5 cellular contexts compared by ENCODE assay signal in the genomic region with DNA sequence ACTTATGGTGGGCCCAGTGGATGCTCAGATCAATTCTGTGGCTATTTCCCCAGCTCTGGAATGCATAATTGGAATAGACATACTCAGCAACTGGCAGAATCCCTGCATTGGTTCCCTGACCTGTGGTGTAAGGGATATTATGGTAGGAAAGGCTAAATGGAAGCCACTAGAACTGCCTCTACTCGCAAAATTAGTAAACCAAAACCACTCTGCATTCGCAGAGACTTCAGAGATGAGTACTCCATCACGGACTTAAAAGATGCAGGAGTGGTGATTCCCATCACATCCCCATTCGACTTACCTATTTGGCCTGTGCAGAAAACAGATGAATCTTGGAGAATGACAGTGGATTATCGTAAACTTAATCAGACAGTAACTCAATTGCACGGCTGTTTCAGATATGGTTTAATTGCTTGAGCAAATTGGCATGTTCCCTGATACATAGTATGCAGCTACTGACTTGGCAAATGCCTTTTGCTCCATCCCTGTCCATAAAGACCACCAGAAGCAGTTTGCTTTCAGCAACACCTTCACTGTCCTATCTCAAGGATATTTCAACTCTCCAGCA. TPM values are rescaled to one million over a fixed set of nuclear protein-coding genes. Genes with fewer than 3 reads are reported as not detected.
DNase-seq lines count a peak whose midpoint lies in the region; ATAC-seq, FAIRE-seq and TF ChIP-seq lines count a peak whose summit lies in the region.
"Not testable (repeated sequence)": the region's sequence is repeated elsewhere in the genome, so short reads cannot be mapped to it uniquely, and the experiment has no call there.

No MANE protein-coding gene starts in this region.

- in situ Hi-C loops in GM12878 (cut with MboI) = not testable (repeated sequence)

- not testable (repeated sequence) for DNase-seq in GM12891 (ENCODE audit: insufficient read length, low spot score); GM12878 (ENCODE audit: low read depth, low spot score)
- peak; percentile 73 for DNase-seq in SK-N-DZ (ENCODE audit: low spot score)
- peak in 1 of 2 donors; percentile 6 for DNase-seq in activated T-cell treated with anti-CD3 and anti-CD28 coated beads, Interleukin-2, amount 50 U/mL, for 72 hours

- CTCF ChIA-PET in GM12878 (lab: Yijun Ruan, JAX) = interaction anchor here (0.7 to 1.3 kb wide), 3 partner anchors 9 to 24 kb away, joined by 3 read pairs; no protein-coding TSS in a partner anchor

- SMC1A ChIA-PET in GM12878 (lab: Charles Lee; ENCODE audit: uncharacterized antibody, unreplicated experiment) = interaction anchor here (0.5 to 1.0 kb wide), 4 partner anchors 13 to 517 kb away, joined by 3 to 4 read pairs (median 3); no protein-coding TSS in a partner anchor

- not testable (repeated sequence) for H3K27me3 Mint-ChIP-seq in activated T-cell treated with anti-CD3 and anti-CD28 coated beads, Interleukin-2, amount 50 U/mL, for 72 hours (ENCODE audit: low read depth)

- not testable (repeated sequence) for H3K4me3 ChIP-seq in GM12878

- POLR2A ChIA-PET in GM12878 (lab: Charles Lee) = interaction anchor here (0.7 kb wide), 1 partner anchor 521 kb away, joined by 3 read pairs; no protein-coding TSS in a partner anchor

- H3K9ac ChIP-seq in GM12878 (ENCODE audit: control insufficient read depth, insufficient read depth, low read length) = not testable (repeated sequence)

- 19% methylated on average over 6 of the region's 6 CpGs for WGBS in GM12878 (ENCODE audit: insufficient coverage, insufficient replicate concordance, low lambda C conversion rate, missing lambda C conversion rate)

- not testable (repeated sequence) for H3K9me3 Mint-ChIP-seq in activated T-cell treated with anti-CD3 and anti-CD28 coated beads, Interleukin-2, amount 50 U/mL, for 72 hours

- not testable (repeated sequence) for ATAC-seq in SK-N-SH treated with all-trans-retinoic acid at 6 μM for 48 hours, GM12878
- ATAC-seq in activated T-cell treated with anti-CD3 and anti-CD28 coated beads, Interleukin-2, amount 50 U/mL, for 72 hours (replicated peaks in 1 of 2) = peak; percentile 40 to 49

- peaks cover 13% of the 10 kb centered on the region for H3K4me1 Mint-ChIP-seq in activated T-cell treated with anti-CD3 and anti-CD28 coated beads, Interleukin-2, amount 50 U/mL, for 72 hours (ENCODE audit: low read depth)

- FAIRE-seq in GM12891 (lab: Jason Lieb, UNC) = peak; percentile 79
- FAIRE-seq in GM12878 (lab: Jason Lieb, UNC) = not testable (repeated sequence)

- H3K27ac Mint-ChIP-seq in activated T-cell treated with anti-CD3 and anti-CD28 coated beads, Interleukin-2, amount 50 U/mL, for 72 hours = not testable (repeated sequence)

- H3K4me2 ChIP-seq in GM12878 (ENCODE audit: control insufficient read depth, insufficient read depth) = not testable (repeated sequence)

- intact Hi-C loops in GM12878 (cut with micrococcal nuclease; ENCODE audit: unreplicated experiment) = not testable (repeated sequence)

- not testable (repeated sequence) for H3K36me3 ChIP-seq in GM12878 (ENCODE audit: control insufficient read depth in 2 of 2, insufficient read depth in 2 of 2, low read length in 1 of 2)

- H3K27ac ChIP-seq in GM12878 (ENCODE audit: control insufficient read depth, insufficient read depth) = not testable (repeated sequence)

- RAD21 ChIA-PET in GM12878 (lab: Charles Lee; ENCODE audit: unreplicated experiment) = not testable (repeated sequence)

- TF ChIP-seq CTCF in GM12878 (IDR thresholded peaks at IDR 0.05 in 2 of 3, conservative IDR thresholded peaks at IDR 0.05 in 1 of 3; ENCODE audit: control insufficient read depth in 2 of 3, extremely low read depth in 1 of 3, insufficient read depth in 1 of 3, low read depth in 3 of 3, low read length in 3 of 3) = not testable (repeated sequence)

- H3K4me1 ChIP-seq in GM12878 (ENCODE audit: control insufficient read depth, insufficient read depth, low read length) = not testable (repeated sequence)

- H3K9me3 ChIP-seq in GM12878 (replicated peaks; ENCODE audit: control insufficient read depth, insufficient read depth, low read length) = not testable (repeated sequence)

- not testable (repeated sequence) for TF ChIP-seq POLR2A in GM12891 (IDR thresholded peaks at IDR 0.05; ENCODE audit: low read depth, low read length); GM12878 (IDR thresholded peaks at IDR 0.05; ENCODE audit: low read depth, low read length)

- not testable (repeated sequence) for TF ChIP-seq RAD21 in GM12878 (IDR thresholded peaks at IDR 0.05; ENCODE audit: insufficient read depth, low read depth, low read length)

- not testable (repeated sequence) for TF ChIP-seq EP300 in GM12878 (IDR thresholded peaks at IDR 0.05; ENCODE audit: borderline replicate concordance in 1 of 2, control insufficient read depth in 1 of 2, low read depth in 2 of 2, low read length in 2 of 2)

- H3K79me2 ChIP-seq in GM12878 (ENCODE audit: control insufficient read depth, insufficient read depth, low read length) = not testable (repeated sequence)

- not testable (repeated sequence) for BruUV-seq in GM12878 (replicated peaks; lab: Mats Ljungman, UMichigan)

- H3K4me3 Mint-ChIP-seq in activated T-cell treated with anti-CD3 and anti-CD28 coated beads, Interleukin-2, amount 50 U/mL, for 72 hours = not testable (repeated sequence)

- not testable (repeated sequence) for H3K36me3 Mint-ChIP-seq in activated T-cell treated with anti-CD3 and anti-CD28 coated beads, Interleukin-2, amount 50 U/mL, for 72 hours (ENCODE audit: insufficient read depth in 2 of 2)

- H4K20me1 ChIP-seq in GM12878 (ENCODE audit: control insufficient read depth, insufficient read depth) = not testable (repeated sequence)

- H3K27me3 ChIP-seq in GM12878 (replicated peaks in 1 of 2; ENCODE audit: control insufficient read depth in 2 of 2, insufficient read depth in 2 of 2, low read length in 1 of 2) = not testable (repeated sequence)

- H2AFZ ChIP-seq in GM12878 (ENCODE audit: control insufficient read depth, low read depth, low read length) = not testable (repeated sequence)

TF ChIP-seq in SK-N-SH treated with all-trans-retinoic acid at 6 μM for 48 hours, 23 proteins besides CTCF, POLR2A, EP300 and RAD21:
- peak; percentile 37; the same call in 1 of the 2 replicates for TF ChIP-seq TCF4 (CRISPR knock-in tag; IDR thresholded peaks at IDR 0.05; ENCODE audit: borderline replicate concordance)

TF ChIP-seq in GM12878, 131 proteins besides CTCF, POLR2A, EP300 and RAD21:
- peak; percentile 58 for TF ChIP-seq RUNX3 (IDR thresholded peaks at IDR 0.05; ENCODE audit: low read length)

RNA-seq across cellular contexts. Expression of a gene that starts 31.5 kb away (rescaled TPM):
- 23.3 TPM for polyA plus RNA-seq in GM12891 (2012; ENCODE audit: low read depth, missing spikeins)
- polyA plus RNA-seq in SK-N-DZ (2014; cell fraction: cytosol; rRNA removed) = 32.1 and 36.3 TPM in 2 replicates
- polyA plus RNA-seq in SK-N-DZ (2014; cell fraction: nucleus; rRNA removed) = 21.3 and 37.0 TPM in 2 replicates
- 10 to 100 TPM; 33.3 to 36.3 TPM for total RNA-seq in activated T-cell treated with anti-CD3 and anti-CD28 coated beads, Interleukin-2, amount 50 U/mL, for 72 hours
- 112 and 114 TPM in 2 replicates for total RNA-seq in GM12878 (2013; cell fraction: nucleolus; rRNA removed)
- total RNA-seq in GM12878 (2014; rRNA removed) = 23.1 and 23.8 TPM in 2 replicates
- total RNA-seq in GM12878 (2014; rRNA removed; fragmentation: Illumina TruSeq; extraction: Trizol) = 38.2 and 39.0 TPM in 2 replicates
- 39.9 and 42.8 TPM in 2 replicates for total RNA-seq in GM12878 (2021)
- polyA plus RNA-seq in GM12878 (2011; ENCODE audit: low read depth) = 14.1 TPM
- polyA plus RNA-seq in GM12878 (2011; rRNA removed) = 39.4 and 45.1 TPM in 2 replicates
- 30.0 and 35.0 TPM in 2 replicates for polyA plus RNA-seq in GM12878 (2011; cell fraction: cytosol; rRNA removed)
- polyA plus RNA-seq in GM12878 (2011; cell fraction: nucleus; rRNA removed) = 42.1 and 50.6 TPM in 2 replicates
- polyA plus RNA-seq in GM12878 (2012) = 18.3 and 18.9 TPM in 2 replicates
- polyA plus RNA-seq in GM12878 (2014; fragmentation: Illumina TruSeq; extraction: Trizol) = 40.3 and 50.2 TPM in 2 replicates
- 10 to 100 TPM in 1 of 2 experiments, 1 to 10 TPM in 1; 7.4 to 10.2 TPM for polyA plus RNA-seq in GM12878 (2014; fragmentation: Nextera tagmentation; extraction: Ambion mirVana)
- polyA plus RNA-seq in GM12878 (2014; rRNA removed) = 32.0 and 34.3 TPM in 2 replicates
- polyA plus RNA-seq in GM12878 (2016; fragmentation: Nextera tagmentation; extraction: Ambion mirVana) = 10 to 100 TPM; 10.0 to 21.3 TPM
- 40.9 and 45.5 TPM in 2 replicates for polyA minus RNA-seq in GM12878 (2011; rRNA and poly(A)+ RNA removed)
- polyA minus RNA-seq in GM12878 (2011; cell fraction: cytosol; rRNA and poly(A)+ RNA removed) = 15.6 and 17.0 TPM in 2 replicates
- polyA minus RNA-seq in GM12878 (2011; cell fraction: nucleus; rRNA and poly(A)+ RNA removed) = 27.4 and 58.9 TPM in 2 replicates
